1 cellular context compared by ENCODE assay signal in the genomic region with DNA sequence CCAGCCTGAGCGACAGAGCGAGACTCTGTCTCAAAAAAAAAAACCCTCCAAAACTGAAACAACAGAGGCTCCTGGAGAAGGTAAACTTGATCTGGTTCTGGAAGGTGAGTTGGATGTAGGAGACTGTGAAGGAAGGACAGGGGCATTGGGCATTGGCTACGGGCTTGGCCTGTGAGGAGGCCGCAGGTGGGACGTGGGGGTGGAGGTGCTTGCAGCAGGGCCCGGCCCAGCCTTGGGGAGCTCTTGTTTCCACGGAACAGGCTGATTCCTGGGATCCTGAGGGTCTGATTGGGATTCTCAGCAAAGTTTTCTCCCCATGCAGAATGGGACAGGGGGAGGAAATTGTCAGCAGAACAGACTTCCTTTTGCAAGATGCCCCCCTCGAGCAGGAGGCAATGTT.
TF ChIP-seq lines count a peak whose summit lies in the region.

No MANE protein-coding gene starts in this region.

TF ChIP-seq in GM23338, 12 proteins besides CTCF, POLR2A, EP300 and RAD21:
- TF ChIP-seq ZNF331 (CRISPR knock-in tag; IDR thresholded peaks at IDR 0.05; ENCODE audit: low read depth) (no peak), EZH2 (IDR thresholded peaks at IDR 0.05; ENCODE audit: low read depth, unreplicated experiment) (no peak), NANOG (IDR thresholded peaks at IDR 0.05; ENCODE audit: borderline replicate concordance) (no peak), JUNB (IDR thresholded peaks at IDR 0.05; ENCODE audit: unreplicated experiment) (no peak), EZH2phosphoT487 (IDR thresholded peaks at IDR 0.05; ENCODE audit: unreplicated experiment) (no peak), ZNF114 (CRISPR knock-in tag; IDR thresholded peaks at IDR 0.05) (no peak), STAT1 (IDR thresholded peaks at IDR 0.05; ENCODE audit: unreplicated experiment) (no peak), POLR2AphosphoS5 (IDR thresholded peaks at IDR 0.05; ENCODE audit: low read depth) (no peak), CREB1 (CRISPR knock-in tag; IDR thresholded peaks at IDR 0.05; ENCODE audit: low read depth) (no peak)
- TF ChIP-seq, protein P1, sequence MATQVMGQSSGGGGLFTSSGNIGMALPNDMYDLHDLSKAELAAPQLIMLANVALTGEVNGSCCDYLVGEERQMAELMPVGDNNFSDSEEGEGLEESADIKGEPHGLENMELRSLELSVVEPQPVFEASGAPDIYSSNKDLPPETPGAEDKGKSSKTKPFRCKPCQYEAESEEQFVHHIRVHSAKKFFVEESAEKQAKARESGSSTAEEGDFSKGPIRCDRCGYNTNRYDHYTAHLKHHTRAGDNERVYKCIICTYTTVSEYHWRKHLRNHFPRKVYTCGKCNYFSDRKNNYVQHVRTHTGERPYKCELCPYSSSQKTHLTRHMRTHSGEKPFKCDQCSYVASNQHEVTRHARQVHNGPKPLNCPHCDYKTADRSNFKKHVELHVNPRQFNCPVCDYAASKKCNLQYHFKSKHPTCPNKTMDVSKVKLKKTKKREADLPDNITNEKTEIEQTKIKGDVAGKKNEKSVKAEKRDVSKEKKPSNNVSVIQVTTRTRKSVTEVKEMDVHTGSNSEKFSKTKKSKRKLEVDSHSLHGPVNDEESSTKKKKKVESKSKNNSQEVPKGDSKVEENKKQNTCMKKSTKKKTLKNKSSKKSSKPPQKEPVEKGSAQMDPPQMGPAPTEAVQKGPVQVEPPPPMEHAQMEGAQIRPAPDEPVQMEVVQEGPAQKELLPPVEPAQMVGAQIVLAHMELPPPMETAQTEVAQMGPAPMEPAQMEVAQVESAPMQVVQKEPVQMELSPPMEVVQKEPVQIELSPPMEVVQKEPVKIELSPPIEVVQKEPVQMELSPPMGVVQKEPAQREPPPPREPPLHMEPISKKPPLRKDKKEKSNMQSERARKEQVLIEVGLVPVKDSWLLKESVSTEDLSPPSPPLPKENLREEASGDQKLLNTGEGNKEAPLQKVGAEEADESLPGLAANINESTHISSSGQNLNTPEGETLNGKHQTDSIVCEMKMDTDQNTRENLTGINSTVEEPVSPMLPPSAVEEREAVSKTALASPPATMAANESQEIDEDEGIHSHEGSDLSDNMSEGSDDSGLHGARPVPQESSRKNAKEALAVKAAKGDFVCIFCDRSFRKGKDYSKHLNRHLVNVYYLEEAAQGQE (IDR thresholded peaks at IDR 0.05; ENCODE audit: unreplicated experiment), result no peak
- TF ChIP-seq, protein P2, sequence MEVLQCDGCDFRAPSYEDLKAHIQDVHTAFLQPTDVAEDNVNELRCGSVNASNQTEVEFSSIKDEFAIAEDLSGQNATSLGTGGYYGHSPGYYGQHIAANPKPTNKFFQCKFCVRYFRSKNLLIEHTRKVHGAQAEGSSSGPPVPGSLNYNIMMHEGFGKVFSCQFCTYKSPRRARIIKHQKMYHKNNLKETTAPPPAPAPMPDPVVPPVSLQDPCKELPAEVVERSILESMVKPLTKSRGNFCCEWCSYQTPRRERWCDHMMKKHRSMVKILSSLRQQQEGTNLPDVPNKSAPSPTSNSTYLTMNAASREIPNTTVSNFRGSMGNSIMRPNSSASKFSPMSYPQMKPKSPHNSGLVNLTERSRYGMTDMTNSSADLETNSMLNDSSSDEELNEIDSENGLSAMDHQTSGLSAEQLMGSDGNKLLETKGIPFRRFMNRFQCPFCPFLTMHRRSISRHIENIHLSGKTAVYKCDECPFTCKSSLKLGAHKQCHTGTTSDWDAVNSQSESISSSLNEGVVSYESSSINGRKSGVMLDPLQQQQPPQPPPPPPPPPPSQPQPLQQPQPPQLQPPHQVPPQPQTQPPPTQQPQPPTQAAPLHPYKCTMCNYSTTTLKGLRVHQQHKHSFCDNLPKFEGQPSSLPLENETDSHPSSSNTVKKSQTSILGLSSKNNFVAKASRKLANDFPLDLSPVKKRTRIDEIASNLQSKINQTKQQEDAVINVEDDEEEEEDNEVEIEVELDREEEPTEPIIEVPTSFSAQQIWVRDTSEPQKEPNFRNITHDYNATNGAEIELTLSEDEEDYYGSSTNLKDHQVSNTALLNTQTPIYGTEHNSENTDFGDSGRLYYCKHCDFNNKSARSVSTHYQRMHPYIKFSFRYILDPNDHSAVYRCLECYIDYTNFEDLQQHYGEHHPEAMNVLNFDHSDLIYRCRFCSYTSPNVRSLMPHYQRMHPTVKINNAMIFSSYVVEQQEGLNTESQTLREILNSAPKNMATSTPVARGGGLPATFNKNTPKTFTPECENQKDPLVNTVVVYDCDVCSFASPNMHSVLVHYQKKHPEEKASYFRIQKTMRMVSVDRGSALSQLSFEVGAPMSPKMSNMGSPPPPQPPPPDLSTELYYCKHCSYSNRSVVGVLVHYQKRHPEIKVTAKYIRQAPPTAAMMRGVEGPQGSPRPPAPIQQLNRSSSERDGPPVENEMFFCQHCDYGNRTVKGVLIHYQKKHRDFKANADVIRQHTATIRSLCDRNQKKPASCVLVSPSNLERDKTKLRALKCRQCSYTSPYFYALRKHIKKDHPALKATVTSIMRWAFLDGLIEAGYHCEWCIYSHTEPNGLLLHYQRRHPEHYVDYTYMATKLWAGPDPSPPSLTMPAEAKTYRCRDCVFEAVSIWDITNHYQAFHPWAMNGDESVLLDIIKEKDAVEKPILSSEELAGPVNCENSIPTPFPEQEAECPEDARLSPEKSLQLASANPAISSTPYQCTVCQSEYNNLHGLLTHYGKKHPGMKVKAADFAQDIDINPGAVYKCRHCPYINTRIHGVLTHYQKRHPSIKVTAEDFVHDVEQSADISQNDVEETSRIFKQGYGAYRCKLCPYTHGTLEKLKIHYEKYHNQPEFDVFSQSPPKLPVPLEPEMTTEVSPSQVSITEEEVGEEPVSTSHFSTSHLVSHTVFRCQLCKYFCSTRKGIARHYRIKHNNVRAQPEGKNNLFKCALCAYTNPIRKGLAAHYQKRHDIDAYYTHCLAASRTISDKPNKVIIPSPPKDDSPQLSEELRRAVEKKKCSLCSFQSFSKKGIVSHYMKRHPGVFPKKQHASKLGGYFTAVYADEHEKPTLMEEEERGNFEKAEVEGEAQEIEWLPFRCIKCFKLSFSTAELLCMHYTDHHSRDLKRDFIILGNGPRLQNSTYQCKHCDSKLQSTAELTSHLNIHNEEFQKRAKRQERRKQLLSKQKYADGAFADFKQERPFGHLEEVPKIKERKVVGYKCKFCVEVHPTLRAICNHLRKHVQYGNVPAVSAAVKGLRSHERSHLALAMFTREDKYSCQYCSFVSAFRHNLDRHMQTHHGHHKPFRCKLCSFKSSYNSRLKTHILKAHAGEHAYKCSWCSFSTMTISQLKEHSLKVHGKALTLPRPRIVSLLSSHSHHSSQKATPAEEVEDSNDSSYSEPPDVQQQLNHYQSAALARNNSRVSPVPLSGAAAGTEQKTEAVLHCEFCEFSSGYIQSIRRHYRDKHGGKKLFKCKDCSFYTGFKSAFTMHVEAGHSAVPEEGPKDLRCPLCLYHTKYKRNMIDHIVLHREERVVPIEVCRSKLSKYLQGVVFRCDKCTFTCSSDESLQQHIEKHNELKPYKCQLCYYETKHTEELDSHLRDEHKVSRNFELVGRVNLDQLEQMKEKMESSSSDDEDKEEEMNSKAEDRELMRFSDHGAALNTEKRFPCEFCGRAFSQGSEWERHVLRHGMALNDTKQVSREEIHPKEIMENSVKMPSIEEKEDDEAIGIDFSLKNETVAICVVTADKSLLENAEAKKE (CRISPR knock-in tag; IDR thresholded peaks at IDR 0.05), result no peak
- TF ChIP-seq, protein P3, sequence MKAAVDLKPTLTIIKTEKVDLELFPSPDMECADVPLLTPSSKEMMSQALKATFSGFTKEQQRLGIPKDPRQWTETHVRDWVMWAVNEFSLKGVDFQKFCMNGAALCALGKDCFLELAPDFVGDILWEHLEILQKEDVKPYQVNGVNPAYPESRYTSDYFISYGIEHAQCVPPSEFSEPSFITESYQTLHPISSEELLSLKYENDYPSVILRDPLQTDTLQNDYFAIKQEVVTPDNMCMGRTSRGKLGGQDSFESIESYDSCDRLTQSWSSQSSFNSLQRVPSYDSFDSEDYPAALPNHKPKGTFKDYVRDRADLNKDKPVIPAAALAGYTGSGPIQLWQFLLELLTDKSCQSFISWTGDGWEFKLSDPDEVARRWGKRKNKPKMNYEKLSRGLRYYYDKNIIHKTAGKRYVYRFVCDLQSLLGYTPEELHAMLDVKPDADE (IDR thresholded peaks at IDR 0.05), result no peak
